Comparison of ENCODE assay signal across 26 cellular contexts in genomic region chr2:24101992-24102391, GRCh38. TPM values are rescaled to one million over a fixed set of nuclear protein-coding genes. Genes with fewer than 3 reads are reported as not detected.
"Had no signal": no experiment of that assay in that cellular context is flagged by ENCODE, and none has a peak within 500 bp of the region (broad histone marks: within the 10 kb centered on the region; RNA-seq: fewer than 3 reads in every experiment).

No MANE protein-coding gene starts in this region.

- FAIRE-seq: endothelial cell of umbilical vein, frontal cortex had no signal

- H2AFZ ChIP-seq: hepatocyte had no signal

- H3K9me3 ChIP-seq: colonic mucosa, esophagus muscularis mucosa, gastroesophageal sphincter, left lung, lower lobe of right lung had no signal

- H3K4me1 Mint-ChIP-seq: immature natural killer cell, mesothelial cell of epicardium had no signal

- ATAC-seq: foreskin keratinocyte, gastroesophageal sphincter, heart left ventricle, left cardiac atrium, left lung, left ventricle myocardium superior, lower lobe of right lung, mucosa of descending colon had no signal

- H3K27me3 ChIP-seq: colonic mucosa, esophagus muscularis mucosa, foreskin keratinocyte, gastroesophageal sphincter, heart left ventricle, hepatocyte, left lung had no signal

- H3K36me3 ChIP-seq: colonic mucosa, lower lobe of right lung had no signal

- H3K79me2 ChIP-seq: hepatocyte had no signal

- DNase-seq: colonic mucosa; cortex of kidney; effector memory CD4-positive, alpha-beta T cell; foreskin keratinocyte; heart left ventricle; hypothalamus; immature natural killer cell; islet precursor cell; kidney; kidney glomerular epithelial cell; left cardiac atrium; left lung; left ventricle myocardium superior; lower lobe of right lung; mesenchymal stem cell; mucosa of descending colon; naive B cell had no signal

- H3K4me3 ChIP-seq: colonic mucosa, esophagus muscularis mucosa, gastroesophageal sphincter, heart left ventricle, hepatocyte, left lung, lower lobe of right lung, mucosa of descending colon had no signal

- H3K4me2 ChIP-seq: hepatocyte had no signal

- H3K27ac Mint-ChIP-seq: dendritic cell treated with granulocyte-macrophage colony-stimulating factor and Interleukin-4, amounts not matched to agents 40 ng/mL and 50 ng/mL, for 4 days; immature natural killer cell; mesothelial cell of epicardium; naive B cell had no signal

- H3K27me3 Mint-ChIP-seq: dendritic cell treated with granulocyte-macrophage colony-stimulating factor and Interleukin-4, amounts not matched to agents 40 ng/mL and 50 ng/mL, for 4 days; naive B cell had no signal

- H3K4me3 Mint-ChIP-seq: dendritic cell treated with granulocyte-macrophage colony-stimulating factor and Interleukin-4, amounts not matched to agents 40 ng/mL and 50 ng/mL, for 4 days; immature natural killer cell; mesothelial cell of epicardium; naive B cell had no signal

- H3K4me1 ChIP-seq: colonic mucosa, esophagus muscularis mucosa, foreskin keratinocyte, left lung, lower lobe of right lung had no signal

- H3K27ac ChIP-seq: colonic mucosa, esophagus muscularis mucosa, foreskin keratinocyte, gastroesophageal sphincter, heart left ventricle, hepatocyte, left lung, lower lobe of right lung had no signal

RNA-seq across cellular contexts. Expression of gene PFN4, which starts 21.1 kb away (rescaled TPM):
- total RNA-seq: epithelial cell of proximal tubule, frontal cortex, mesenteric fat pad, mucosa of descending colon had no signal
- polyA plus RNA-seq: immature natural killer cell had no signal
